12 cellular contexts compared by ENCODE assay signal in genomic region chr3:107992976-107993684, GRCh38.
DNase-seq lines count a peak whose midpoint lies in the region; ATAC-seq, FAIRE-seq and TF ChIP-seq lines count a peak whose summit lies in the region.
"Had no signal": no experiment of that assay in that cellular context is flagged by ENCODE, and none has a peak within 500 bp of the region (broad histone marks: within the 10 kb centered on the region; RNA-seq: fewer than 3 reads in every experiment).

No MANE protein-coding gene starts in this region.

- no peaks in the 10 kb centered on the region for H3K36me3 ChIP-seq in pancreas
- no peaks in the 10 kb centered on the region for H3K36me3 ChIP-seq in psoas muscle (ENCODE audit: insufficient read depth in 1 of 2, low read depth in 1 of 2)
- H3K36me3 ChIP-seq: SJSA1 had no signal

- WGBS in pancreas, 2 donors, result 64 to 68% methylated on average over 9 of the region's 9 CpGs
- 86 to 92% (median 86%) methylated on average over 9 of the region's 9 CpGs for WGBS in psoas muscle, 3 donors

- FAIRE-seq in pancreas (lab: Jason Lieb, UNC) (no peak), GM12891 (lab: Jason Lieb, UNC) (no peak)

- no peak for TF ChIP-seq CTCF in epithelial cell of proximal tubule (conservative IDR thresholded peaks at IDR 0.05; ENCODE audit: low read depth, low read length)
- TF ChIP-seq CTCF in pancreas (IDR thresholded peaks at IDR 0.05), result no peak
- no peak for TF ChIP-seq CTCF in psoas muscle (IDR thresholded peaks at IDR 0.05)

- no peaks in the 10 kb centered on the region for H3K9me3 ChIP-seq in pancreas
- H3K9me3 ChIP-seq in psoas muscle, result no peaks in the 10 kb centered on the region
- H3K9me3 ChIP-seq: SJSA1 had no signal

- H3K27ac ChIP-seq in pancreas (no peak overlapping the region), psoas muscle (no peak overlapping the region)
- H3K27ac ChIP-seq: SJSA1 had no signal

- peak; percentile 68 for DNase-seq in GM03348 (ENCODE audit: low spot score)
- DNase-seq in HT-29 (ENCODE audit: low spot score), result peak; percentile 77
- DNase-seq in epithelial cell of proximal tubule (ENCODE audit: low read depth), result peak; percentile 72
- no peak for DNase-seq in pancreas
- no peak for DNase-seq in psoas muscle
- DNase-seq in GM12891 (ENCODE audit: insufficient read length, low spot score), result no peak
- no peak for DNase-seq in T-helper 9 cell
- DNase-seq in GOT3 (lab: John Stamatoyannopoulos, UW), result no peak
- DNase-seq: GDM1, glutamatergic neuron, NCI-H2227 treated with DMSO at 0.1 percent for 48 hours had no signal

- H3K4me3 ChIP-seq in epithelial cell of proximal tubule (ENCODE audit: low read depth, low read length) (no peak overlapping the region), pancreas (no peak overlapping the region), psoas muscle (no peak overlapping the region)
- H3K4me3 ChIP-seq: SJSA1 had no signal

- ATAC-seq in pancreas (peak in 3 of 4 donors; percentile 37 to 73 (median 71)), psoas muscle (no peak)

- H3K27me3 ChIP-seq in pancreas (no peaks in the 10 kb centered on the region), psoas muscle (ENCODE audit: insufficient read depth in 3 of 3, low read length in 2 of 3) (no peaks in the 10 kb centered on the region)
- H3K27me3 ChIP-seq: SJSA1 had no signal

- peaks cover 0 to 1% (median 0%) of the 10 kb centered on the region in 3 donors for H3K4me1 ChIP-seq in pancreas
- H3K4me1 ChIP-seq in psoas muscle, result no peaks in the 10 kb centered on the region

- intact Hi-C loops in pancreas (cut with DNase I), result no loop called here
- intact Hi-C loops in psoas muscle (cut with DNase I), result no loop called here

- TF ChIP-seq POLR2A in GM12891 (IDR thresholded peaks at IDR 0.05; ENCODE audit: low read depth, low read length), result no peak

TF ChIP-seq in GM12891, 5 proteins besides CTCF, POLR2A, EP300 and RAD21:
- TF ChIP-seq POLR2AphosphoS5 (IDR thresholded peaks at IDR 0.05; ENCODE audit: low read depth, low read length) (no peak), POU2F2 (IDR thresholded peaks at IDR 0.05; ENCODE audit: low read depth, low read length) (no peak), SPI1 (IDR thresholded peaks at IDR 0.05; ENCODE audit: low read depth, low read length) (no peak), PAX5 (IDR thresholded peaks at IDR 0.05; ENCODE audit: insufficient read depth, low read length, severe bottlenecking) (no peak), TAF1 (IDR thresholded peaks at IDR 0.05; ENCODE audit: low read depth, low read length) (no peak)

Comparison
In these comparisons a context has a peak if more than half of its experiments do, and no peak if none do; other contexts are left out.
1. DNase-seq: peak in GM03348 (single experiment), HT-29 (single experiment) and epithelial cell of proximal tubule (single experiment); none in pancreas (0 of 6), psoas muscle (0 of 2), GM12891 (single experiment), T-helper 9 cell (single experiment) and GOT3 (single experiment).
2. ATAC-seq: peak in pancreas (3 of 4); none in psoas muscle (0 of 4).